ENCODE assay signal across 1 cellular context in genomic region chr17:60135160-60135950, GRCh38.
TF ChIP-seq lines count a peak whose summit lies in the region.

No MANE protein-coding gene starts in this region.

TF ChIP-seq in HepG2, 621 proteins besides CTCF, POLR2A, EP300 and RAD21 (continued from another document and continues in another):
- TF ChIP-seq, protein P1, sequence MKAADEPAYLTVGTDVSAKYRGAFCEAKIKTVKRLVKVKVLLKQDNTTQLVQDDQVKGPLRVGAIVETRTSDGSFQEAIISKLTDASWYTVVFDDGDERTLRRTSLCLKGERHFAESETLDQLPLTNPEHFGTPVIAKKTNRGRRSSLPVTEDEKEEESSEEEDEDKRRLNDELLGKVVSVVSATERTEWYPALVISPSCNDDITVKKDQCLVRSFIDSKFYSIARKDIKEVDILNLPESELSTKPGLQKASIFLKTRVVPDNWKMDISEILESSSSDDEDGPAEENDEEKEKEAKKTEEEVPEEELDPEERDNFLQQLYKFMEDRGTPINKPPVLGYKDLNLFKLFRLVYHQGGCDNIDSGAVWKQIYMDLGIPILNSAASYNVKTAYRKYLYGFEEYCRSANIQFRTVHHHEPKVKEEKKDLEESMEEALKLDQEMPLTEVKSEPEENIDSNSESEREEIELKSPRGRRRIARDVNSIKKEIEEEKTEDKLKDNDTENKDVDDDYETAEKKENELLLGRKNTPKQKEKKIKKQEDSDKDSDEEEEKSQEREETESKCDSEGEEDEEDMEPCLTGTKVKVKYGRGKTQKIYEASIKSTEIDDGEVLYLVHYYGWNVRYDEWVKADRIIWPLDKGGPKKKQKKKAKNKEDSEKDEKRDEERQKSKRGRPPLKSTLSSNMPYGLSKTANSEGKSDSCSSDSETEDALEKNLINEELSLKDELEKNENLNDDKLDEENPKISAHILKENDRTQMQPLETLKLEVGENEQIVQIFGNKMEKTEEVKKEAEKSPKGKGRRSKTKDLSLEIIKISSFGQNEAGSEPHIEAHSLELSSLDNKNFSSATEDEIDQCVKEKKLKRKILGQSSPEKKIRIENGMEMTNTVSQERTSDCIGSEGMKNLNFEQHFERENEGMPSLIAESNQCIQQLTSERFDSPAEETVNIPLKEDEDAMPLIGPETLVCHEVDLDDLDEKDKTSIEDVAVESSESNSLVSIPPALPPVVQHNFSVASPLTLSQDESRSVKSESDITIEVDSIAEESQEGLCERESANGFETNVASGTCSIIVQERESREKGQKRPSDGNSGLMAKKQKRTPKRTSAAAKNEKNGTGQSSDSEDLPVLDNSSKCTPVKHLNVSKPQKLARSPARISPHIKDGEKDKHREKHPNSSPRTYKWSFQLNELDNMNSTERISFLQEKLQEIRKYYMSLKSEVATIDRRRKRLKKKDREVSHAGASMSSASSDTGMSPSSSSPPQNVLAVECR (CRISPR knock-in tag; IDR thresholded peaks at IDR 0.05; ENCODE audit: borderline replicate concordance): peak; percentile 82
- TF ChIP-seq HNF1A (IDR thresholded peaks at IDR 0.05; ENCODE audit: low read depth): no peak
- peak; percentile 54; the same call in 1 of the 2 replicates for TF ChIP-seq HNF1A (CRISPR knock-in tag; IDR thresholded peaks at IDR 0.05; ENCODE audit: borderline replicate concordance)
- no peak for TF ChIP-seq HNRNPK (IDR thresholded peaks at IDR 0.05; ENCODE audit: low read depth, low read length, poor library complexity, severe bottlenecking)
- TF ChIP-seq ELF1 (CRISPR knock-in tag; IDR thresholded peaks at IDR 0.05): peak; percentile 68
- TF ChIP-seq ZNF318 (CRISPR knock-in tag; IDR thresholded peaks at IDR 0.05): peak; percentile 83; the same call in 1 of the 2 replicates
- no peak for TF ChIP-seq ZBTB44 (CRISPR knock-in tag; IDR thresholded peaks at IDR 0.05)
- TF ChIP-seq ZNF562 (CRISPR knock-in tag; IDR thresholded peaks at IDR 0.05; ENCODE audit: borderline replicate concordance): peak; percentile 67; the same call in 1 of the 2 replicates
- no peak; the same call in 1 of the 2 replicates for TF ChIP-seq KLF13 (CRISPR knock-in tag; IDR thresholded peaks at IDR 0.05)
- TF ChIP-seq, protein P2, sequence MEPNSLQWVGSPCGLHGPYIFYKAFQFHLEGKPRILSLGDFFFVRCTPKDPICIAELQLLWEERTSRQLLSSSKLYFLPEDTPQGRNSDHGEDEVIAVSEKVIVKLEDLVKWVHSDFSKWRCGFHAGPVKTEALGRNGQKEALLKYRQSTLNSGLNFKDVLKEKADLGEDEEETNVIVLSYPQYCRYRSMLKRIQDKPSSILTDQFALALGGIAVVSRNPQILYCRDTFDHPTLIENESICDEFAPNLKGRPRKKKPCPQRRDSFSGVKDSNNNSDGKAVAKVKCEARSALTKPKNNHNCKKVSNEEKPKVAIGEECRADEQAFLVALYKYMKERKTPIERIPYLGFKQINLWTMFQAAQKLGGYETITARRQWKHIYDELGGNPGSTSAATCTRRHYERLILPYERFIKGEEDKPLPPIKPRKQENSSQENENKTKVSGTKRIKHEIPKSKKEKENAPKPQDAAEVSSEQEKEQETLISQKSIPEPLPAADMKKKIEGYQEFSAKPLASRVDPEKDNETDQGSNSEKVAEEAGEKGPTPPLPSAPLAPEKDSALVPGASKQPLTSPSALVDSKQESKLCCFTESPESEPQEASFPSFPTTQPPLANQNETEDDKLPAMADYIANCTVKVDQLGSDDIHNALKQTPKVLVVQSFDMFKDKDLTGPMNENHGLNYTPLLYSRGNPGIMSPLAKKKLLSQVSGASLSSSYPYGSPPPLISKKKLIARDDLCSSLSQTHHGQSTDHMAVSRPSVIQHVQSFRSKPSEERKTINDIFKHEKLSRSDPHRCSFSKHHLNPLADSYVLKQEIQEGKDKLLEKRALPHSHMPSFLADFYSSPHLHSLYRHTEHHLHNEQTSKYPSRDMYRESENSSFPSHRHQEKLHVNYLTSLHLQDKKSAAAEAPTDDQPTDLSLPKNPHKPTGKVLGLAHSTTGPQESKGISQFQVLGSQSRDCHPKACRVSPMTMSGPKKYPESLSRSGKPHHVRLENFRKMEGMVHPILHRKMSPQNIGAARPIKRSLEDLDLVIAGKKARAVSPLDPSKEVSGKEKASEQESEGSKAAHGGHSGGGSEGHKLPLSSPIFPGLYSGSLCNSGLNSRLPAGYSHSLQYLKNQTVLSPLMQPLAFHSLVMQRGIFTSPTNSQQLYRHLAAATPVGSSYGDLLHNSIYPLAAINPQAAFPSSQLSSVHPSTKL (CRISPR knock-in tag; IDR thresholded peaks at IDR 0.05): 0 out of 2 replicates have a peak, but pooled peaks have one; percentile 27
- TF ChIP-seq ZNF30 (CRISPR knock-in tag; IDR thresholded peaks at IDR 0.05): no peak
- TF ChIP-seq ZNF124 (CRISPR knock-in tag; IDR thresholded peaks at IDR 0.05): peak; percentile 84; the same call in 1 of the 2 replicates
- TF ChIP-seq ZNF143 (CRISPR knock-in tag; IDR thresholded peaks at IDR 0.05): peak; percentile 70; the same call in 1 of the 2 replicates
- no peak for TF ChIP-seq MAFK (conservative IDR thresholded peaks at IDR 0.05 in 1 of 2, IDR thresholded peaks at IDR 0.05 in 1 of 2; ENCODE audit: low read length in 2 of 2)
- TF ChIP-seq ZBTB10 (CRISPR knock-in tag; IDR thresholded peaks at IDR 0.05; ENCODE audit: borderline replicate concordance): peak; percentile 92
- no peak for TF ChIP-seq ZBTB21 (CRISPR knock-in tag; IDR thresholded peaks at IDR 0.05)
- TF ChIP-seq ZKSCAN5 (CRISPR knock-in tag; IDR thresholded peaks at IDR 0.05): no peak
- peak; percentile 86; the same call in 1 of the 2 replicates for TF ChIP-seq BRD4 (CRISPR knock-in tag; IDR thresholded peaks at IDR 0.05)
